Comparison of ENCODE assay signal across 2 cellular contexts in genomic region chr2:26614205-26615128, GRCh38.
TF ChIP-seq lines count a peak whose summit lies in the region.

No MANE protein-coding gene starts in this region.

TF ChIP-seq in SK-N-SH, 30 proteins besides CTCF, POLR2A, EP300 and RAD21 (continued from another document):
- no peak for TF ChIP-seq ZBTB33 (IDR thresholded peaks at IDR 0.05; ENCODE audit: borderline replicate concordance, low read depth)
- TF ChIP-seq CHD2 (IDR thresholded peaks at IDR 0.05; ENCODE audit: low read length, partially characterized antibody): no peak
- no peak for TF ChIP-seq JUND (IDR thresholded peaks at IDR 0.05)
- TF ChIP-seq FOXJ3 (CRISPR knock-in tag; IDR thresholded peaks at IDR 0.05): no peak
- TF ChIP-seq REST (IDR thresholded peaks at IDR 0.05; ENCODE audit: low read depth, low read length): no peak
- TF ChIP-seq MEF2A (IDR thresholded peaks at IDR 0.05; ENCODE audit: borderline replicate concordance, low read depth): no peak
- TF ChIP-seq GABPA (IDR thresholded peaks at IDR 0.05; ENCODE audit: low read depth): no peak
- TF ChIP-seq GATA2 (CRISPR knock-in tag; IDR thresholded peaks at IDR 0.05): no peak
- TF ChIP-seq FOSL2 (IDR thresholded peaks at IDR 0.05; ENCODE audit: borderline replicate concordance, low read depth): no peak
- no peak for TF ChIP-seq NFIC (IDR thresholded peaks at IDR 0.05; ENCODE audit: borderline replicate concordance)
- no peak for TF ChIP-seq USF1 (IDR thresholded peaks at IDR 0.05; ENCODE audit: borderline replicate concordance, low read depth)

TF ChIP-seq in SK-N-SH treated with all-trans-retinoic acid at 6 μM for 48 hours, 23 proteins besides CTCF, POLR2A, EP300 and RAD21 (continued from another document):
- TF ChIP-seq TSHZ2 (CRISPR knock-in tag; IDR thresholded peaks at IDR 0.05): no peak
- TF ChIP-seq RARB (CRISPR knock-in tag; IDR thresholded peaks at IDR 0.05): no peak
- TF ChIP-seq BACH2 (CRISPR knock-in tag; IDR thresholded peaks at IDR 0.05; ENCODE audit: borderline replicate concordance): no peak
- TF ChIP-seq TCF4 (CRISPR knock-in tag; IDR thresholded peaks at IDR 0.05; ENCODE audit: borderline replicate concordance): no peak
- TF ChIP-seq ISL1 (CRISPR knock-in tag; IDR thresholded peaks at IDR 0.05): no peak
- no peak for TF ChIP-seq ZNF8 (CRISPR knock-in tag; IDR thresholded peaks at IDR 0.05)
- no peak for TF ChIP-seq ZFP30 (CRISPR knock-in tag; IDR thresholded peaks at IDR 0.05)
TF ChIP-seq in SK-N-SH treated with all-trans-retinoic acid at 6 μM for 48 hours: peak in this region for 0.
